8 cellular contexts compared by ENCODE assay signal in the genomic region with DNA sequence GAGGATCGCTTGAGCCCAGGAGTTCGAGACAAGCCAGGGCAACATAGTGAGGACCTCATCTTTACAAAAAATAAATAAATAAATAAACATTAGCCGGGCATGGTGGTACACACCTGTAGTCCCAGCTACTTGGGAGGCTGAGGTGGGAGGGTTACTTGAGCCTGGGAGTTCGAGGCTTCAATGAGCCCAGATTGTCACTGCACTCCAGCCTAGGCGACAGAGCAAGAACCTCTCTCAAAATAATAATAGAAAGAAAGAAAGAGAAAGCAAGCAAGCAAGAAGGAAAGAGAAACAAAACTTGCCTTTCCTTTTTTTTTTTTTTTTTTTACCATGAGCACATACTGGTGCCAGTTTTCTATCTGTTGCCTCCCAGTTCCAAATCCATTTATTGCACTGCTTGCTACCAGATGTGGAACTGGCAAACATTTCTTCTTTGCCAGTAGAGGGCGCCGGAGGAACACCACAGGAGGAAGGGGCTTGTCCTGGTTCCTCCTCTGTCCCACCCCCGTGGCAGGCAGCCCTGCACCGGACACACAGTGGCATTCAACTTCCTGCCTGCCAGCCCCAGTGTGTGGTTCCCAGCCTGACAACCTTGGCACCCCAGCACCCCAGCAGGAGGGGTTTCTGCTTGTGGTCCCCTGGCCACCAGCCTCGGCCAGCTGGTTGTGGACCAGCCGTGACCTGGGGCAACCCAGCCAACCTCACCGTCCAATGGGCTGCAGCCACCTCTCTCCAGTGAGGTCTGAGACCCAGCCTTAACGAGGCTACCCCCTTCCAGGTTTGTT. TPM values are rescaled to one million over a fixed set of nuclear protein-coding genes. Genes with fewer than 3 reads are reported as not detected.
DNase-seq lines count a peak whose midpoint lies in the region; ATAC-seq and TF ChIP-seq lines count a peak whose summit lies in the region.
"Not testable (repeated sequence)": the region's sequence is repeated elsewhere in the genome, so short reads cannot be mapped to it uniquely, and the experiment has no call there.

No MANE protein-coding gene starts in this region.

- peak overlapping the region; percentile 56 for H2AFZ ChIP-seq in parathyroid adenoma

- not testable (repeated sequence) for H3K9me3 ChIP-seq in parathyroid adenoma (ENCODE audit: control insufficient read depth, low read length)

- H3K27me3 Mint-ChIP-seq in stimulated activated naive B cell treated with anti-CD40 and anti-IgM and Interleukin-4, amounts not matched to agents 10 μg/mL and 1 μg/mL and 100 μg/mL, for 72 hours = not testable (repeated sequence)

- not testable (repeated sequence) for H3K4me2 ChIP-seq in parathyroid adenoma (ENCODE audit: low read length)

- not testable (repeated sequence) for H3K27me3 ChIP-seq in parathyroid adenoma (ENCODE audit: control insufficient read depth, insufficient read depth, low read length)

- not testable (repeated sequence) for H3K9me3 Mint-ChIP-seq in stimulated activated naive B cell treated with anti-CD40 and anti-IgM and Interleukin-4, amounts not matched to agents 10 μg/mL and 1 μg/mL and 100 μg/mL, for 72 hours

- intact Hi-C loops in cardiac septum (cut with DNase I) = not testable (repeated sequence)

- H3K4me3 Mint-ChIP-seq in stimulated activated naive B cell treated with anti-CD40 and anti-IgM and Interleukin-4, amounts not matched to agents 10 μg/mL and 1 μg/mL and 100 μg/mL, for 72 hours = peak overlapping the region; percentile 81 to 83

- H3K27ac Mint-ChIP-seq in stimulated activated naive B cell treated with anti-CD40 and anti-IgM and Interleukin-4, amounts not matched to agents 10 μg/mL and 1 μg/mL and 100 μg/mL, for 72 hours = not testable (repeated sequence)

- DNase-seq in GF-D8 (lab: John Stamatoyannopoulos, UW) (peak; percentile 4), NOMO-1 treated with dmso at 0.1 percent for 144 hours (lab: John Stamatoyannopoulos, UW; ENCODE audit: unreplicated experiment) (peak; percentile 21), anterior cingulate cortex (lab: John Stamatoyannopoulos, UW) (peak in 34 of 58 donors; percentile 1 to 72 (median 18)), cardiac septum (ENCODE audit: low spot score) (peak; percentile 78)
- DNase-seq in activated CD4-positive, alpha-beta T cell treated with anti-CD3 and anti-CD28 coated beads for 4 hours = peak; percentile 76 to 78
- DNase-seq in stimulated activated naive B cell treated with anti-CD40 and anti-IgM and Interleukin-4, amounts not matched to agents 10 μg/mL and 1 μg/mL and 100 μg/mL, for 72 hours = peak; percentile 52

- not testable (repeated sequence) for H3K36me3 Mint-ChIP-seq in stimulated activated naive B cell treated with anti-CD40 and anti-IgM and Interleukin-4, amounts not matched to agents 10 μg/mL and 1 μg/mL and 100 μg/mL, for 72 hours

- not testable (repeated sequence) for H3K79me2 ChIP-seq in parathyroid adenoma

- H3K4me3 ChIP-seq in parathyroid adenoma (ENCODE audit: low read depth, low read length) = not testable (repeated sequence)

- not testable (repeated sequence) for H3K4me1 Mint-ChIP-seq in stimulated activated naive B cell treated with anti-CD40 and anti-IgM and Interleukin-4, amounts not matched to agents 10 μg/mL and 1 μg/mL and 100 μg/mL, for 72 hours

- H3K36me3 ChIP-seq in parathyroid adenoma (ENCODE audit: control insufficient read depth, insufficient read depth, low read length) = not testable (repeated sequence)

- H3K27ac ChIP-seq in parathyroid adenoma = not testable (repeated sequence)

- H3K9ac ChIP-seq in parathyroid adenoma = not testable (repeated sequence)

- H3K4me1 ChIP-seq in parathyroid adenoma = not testable (repeated sequence)

- ATAC-seq in HG02870 (IDR thresholded peaks at IDR 0.05; ENCODE audit: unreplicated experiment) = peak; percentile 66
- peak; percentile 92 to 94 for ATAC-seq in stimulated activated naive B cell treated with anti-CD40 and anti-IgM and Interleukin-4, amounts not matched to agents 10 μg/mL and 1 μg/mL and 100 μg/mL, for 72 hours (replicated peaks)

- peak; percentile 44 for TF ChIP-seq CTCF in parathyroid adenoma (IDR thresholded peaks at IDR 0.05)

RNA-seq across cellular contexts. Expression of a gene that starts 20.4 kb away (rescaled TPM):
- total RNA-seq in cardiac septum = 62.7 TPM

RNA-seq across cellular contexts. Expression of a gene that starts 43.7 kb away (rescaled TPM):
- total RNA-seq in cardiac septum = 184 TPM

RNA-seq across cellular contexts. Expression of a gene that starts 50.8 kb away (rescaled TPM):
- total RNA-seq in cardiac septum = 1.6 TPM

Comparison
In these comparisons a context has a peak if more than half of its experiments do, and no peak if none do; other contexts are left out.
1. DNase-seq: peak in every context shown above with its lines; median percentile 78 in cardiac septum; 77 in activated CD4-positive, alpha-beta T cell treated with anti-CD3 and anti-CD28 coated beads for 4 hours; 52 in stimulated activated naive B cell treated with anti-CD40 and anti-IgM and Interleukin-4, amounts not matched to agents 10 μg/mL and 1 μg/mL and 100 μg/mL, for 72 hours; 21 in NOMO-1 treated with dmso at 0.1 percent for 144 hours; 18 in anterior cingulate cortex; 4 in GF-D8.